1 cellular context compared by ENCODE assay signal in the genomic region with DNA sequence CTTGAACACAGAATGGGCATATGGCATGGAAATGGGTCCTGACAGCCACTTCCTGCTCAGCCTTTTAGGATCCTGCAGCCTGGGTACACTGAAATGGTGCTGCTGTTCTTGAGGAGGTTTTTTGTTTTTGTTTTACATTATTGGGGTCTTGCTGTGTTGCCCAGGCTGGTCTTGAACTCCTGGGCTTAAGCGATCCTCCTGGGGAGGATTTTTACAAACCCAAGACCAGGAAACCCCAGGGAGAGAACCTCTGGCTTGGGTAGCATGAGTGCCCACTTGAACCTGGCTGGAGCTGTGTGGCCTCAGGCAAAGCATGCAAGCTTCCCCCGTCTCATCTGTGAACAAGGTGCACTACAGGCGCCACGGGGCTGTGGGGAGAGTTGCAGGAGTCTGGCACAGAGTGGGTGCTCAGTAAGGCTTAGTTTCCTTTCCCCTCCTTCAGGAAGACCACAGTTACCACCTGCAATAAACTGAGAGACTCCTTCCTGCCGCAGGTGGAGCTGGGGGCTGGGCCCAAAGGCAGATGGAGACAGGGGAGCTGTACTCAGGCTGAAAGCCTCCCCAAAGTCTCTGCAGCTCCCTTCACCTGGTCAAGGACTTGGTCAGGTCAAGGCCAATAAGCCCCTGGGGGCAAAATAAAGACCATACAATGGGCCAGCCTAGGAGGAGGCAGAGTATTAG.
TF ChIP-seq lines count a peak whose summit lies in the region.

No MANE protein-coding gene starts in this region.

TF ChIP-seq in GM12878, 131 proteins besides CTCF, POLR2A, EP300 and RAD21:
- 0 out of 2 replicates have a peak, but pooled peaks have one; percentile 9 for TF ChIP-seq RUNX3 (IDR thresholded peaks at IDR 0.05; ENCODE audit: low read length)
- TF ChIP-seq CHD4 (IDR thresholded peaks at IDR 0.05), result no peak
TF ChIP-seq in GM12878: peak in this region for 1.
